Comparison of ENCODE assay signal across 7 cellular contexts in genomic region chr5:154706416-154706815, GRCh38.
"Had no signal": no experiment of that assay in that cellular context is flagged by ENCODE, and none has a peak within 500 bp of the region (broad histone marks: within the 10 kb centered on the region; RNA-seq: fewer than 3 reads in every experiment).

No MANE protein-coding gene starts in this region.

- H3K27ac Mint-ChIP-seq: HFFc6 had no signal

- ATAC-seq: HCT116, K562 had no signal

- H3K4me3 ChIP-seq: K562 had no signal

- H3K9me3 Mint-ChIP-seq: HFFc6 had no signal

- H3K4me3 Mint-ChIP-seq: HFFc6 had no signal

- DNase-seq: GOT3, H7, HFFc6, IMR-90, KG1 had no signal
